ENCODE assay signal across 1 cellular context in genomic region chr2:76268928-76269327, GRCh38.
TF ChIP-seq lines count a peak whose summit lies in the region.

No MANE protein-coding gene starts in this region.

TF ChIP-seq in GM23338, 12 proteins besides CTCF, POLR2A, EP300 and RAD21 (continued from another document):
- TF ChIP-seq ZNF462 (CRISPR knock-in tag; IDR thresholded peaks at IDR 0.05) = no peak
- no peak for TF ChIP-seq EZH2 (IDR thresholded peaks at IDR 0.05; ENCODE audit: low read depth, unreplicated experiment)
- TF ChIP-seq STAT1 (IDR thresholded peaks at IDR 0.05; ENCODE audit: unreplicated experiment) = no peak
- TF ChIP-seq ZNF331 (CRISPR knock-in tag; IDR thresholded peaks at IDR 0.05; ENCODE audit: low read depth) = no peak
- TF ChIP-seq CREB1 (CRISPR knock-in tag; IDR thresholded peaks at IDR 0.05; ENCODE audit: low read depth) = no peak
- TF ChIP-seq, protein P1, sequence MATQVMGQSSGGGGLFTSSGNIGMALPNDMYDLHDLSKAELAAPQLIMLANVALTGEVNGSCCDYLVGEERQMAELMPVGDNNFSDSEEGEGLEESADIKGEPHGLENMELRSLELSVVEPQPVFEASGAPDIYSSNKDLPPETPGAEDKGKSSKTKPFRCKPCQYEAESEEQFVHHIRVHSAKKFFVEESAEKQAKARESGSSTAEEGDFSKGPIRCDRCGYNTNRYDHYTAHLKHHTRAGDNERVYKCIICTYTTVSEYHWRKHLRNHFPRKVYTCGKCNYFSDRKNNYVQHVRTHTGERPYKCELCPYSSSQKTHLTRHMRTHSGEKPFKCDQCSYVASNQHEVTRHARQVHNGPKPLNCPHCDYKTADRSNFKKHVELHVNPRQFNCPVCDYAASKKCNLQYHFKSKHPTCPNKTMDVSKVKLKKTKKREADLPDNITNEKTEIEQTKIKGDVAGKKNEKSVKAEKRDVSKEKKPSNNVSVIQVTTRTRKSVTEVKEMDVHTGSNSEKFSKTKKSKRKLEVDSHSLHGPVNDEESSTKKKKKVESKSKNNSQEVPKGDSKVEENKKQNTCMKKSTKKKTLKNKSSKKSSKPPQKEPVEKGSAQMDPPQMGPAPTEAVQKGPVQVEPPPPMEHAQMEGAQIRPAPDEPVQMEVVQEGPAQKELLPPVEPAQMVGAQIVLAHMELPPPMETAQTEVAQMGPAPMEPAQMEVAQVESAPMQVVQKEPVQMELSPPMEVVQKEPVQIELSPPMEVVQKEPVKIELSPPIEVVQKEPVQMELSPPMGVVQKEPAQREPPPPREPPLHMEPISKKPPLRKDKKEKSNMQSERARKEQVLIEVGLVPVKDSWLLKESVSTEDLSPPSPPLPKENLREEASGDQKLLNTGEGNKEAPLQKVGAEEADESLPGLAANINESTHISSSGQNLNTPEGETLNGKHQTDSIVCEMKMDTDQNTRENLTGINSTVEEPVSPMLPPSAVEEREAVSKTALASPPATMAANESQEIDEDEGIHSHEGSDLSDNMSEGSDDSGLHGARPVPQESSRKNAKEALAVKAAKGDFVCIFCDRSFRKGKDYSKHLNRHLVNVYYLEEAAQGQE (IDR thresholded peaks at IDR 0.05; ENCODE audit: unreplicated experiment) = no peak
TF ChIP-seq in GM23338: peak in this region for 0.
